1 cellular context compared by ENCODE assay signal in genomic region chrX:74179071-74179470, GRCh38.
TF ChIP-seq lines count a peak whose summit lies in the region.

No MANE protein-coding gene starts in this region.

TF ChIP-seq in H1, 55 proteins besides CTCF, POLR2A, EP300 and RAD21 (continued from another document):
- no peak for TF ChIP-seq KDM5A (IDR thresholded peaks at IDR 0.05; ENCODE audit: low read length)
- TF ChIP-seq POU5F1 (IDR thresholded peaks at IDR 0.05; ENCODE audit: low read depth, low read length), result no peak
- no peak for TF ChIP-seq GTF2F1 (IDR thresholded peaks at IDR 0.05; ENCODE audit: borderline replicate concordance, low read depth, low read length)
- no peak for TF ChIP-seq PHF8 (conservative IDR thresholded peaks at IDR 0.05; ENCODE audit: low read depth, low read length)
- TF ChIP-seq SIX5 (IDR thresholded peaks at IDR 0.05; ENCODE audit: low read depth, low read length), result no peak
- no peak for TF ChIP-seq RBBP5 (IDR thresholded peaks at IDR 0.05; ENCODE audit: borderline replicate concordance, low read depth, low read length)
- no peak for TF ChIP-seq ATF2 (IDR thresholded peaks at IDR 0.05; ENCODE audit: low read length)
- no peak for TF ChIP-seq SRF (IDR thresholded peaks at IDR 0.05; ENCODE audit: low read depth, low read length)
- TF ChIP-seq SIRT6 (IDR thresholded peaks at IDR 0.05; ENCODE audit: low read length), result no peak
- no peak for TF ChIP-seq CHD2 (IDR thresholded peaks at IDR 0.05; ENCODE audit: low read length)
- no peak for TF ChIP-seq CREB1 (IDR thresholded peaks at IDR 0.05)
- TF ChIP-seq SIN3A (conservative IDR thresholded peaks at IDR 0.05 in 1 of 2, IDR thresholded peaks at IDR 0.05 in 1 of 2; ENCODE audit: low read depth in 1 of 2, low read length in 2 of 2), result no peak
TF ChIP-seq in H1: peak in this region for 0.
